In genomic region chr19:45817725-45818301, GRCh38 we compare ENCODE assay signal across 10 cellular contexts. TPM values are rescaled to one million over a fixed set of nuclear protein-coding genes. Genes with fewer than 3 reads are reported as not detected.
A peak's percentile ranks its signal among the peaks of the same experiment; 100 is the strongest.
DNase-seq lines count a peak whose midpoint lies in the region; ATAC-seq, FAIRE-seq and TF ChIP-seq lines count a peak whose summit lies in the region.
"Had no signal": no experiment of that assay in that cellular context is flagged by ENCODE, and none has a peak within 500 bp of the region (broad histone marks: within the 10 kb centered on the region; RNA-seq: fewer than 3 reads in every experiment).

No MANE protein-coding gene starts in this region.

- H3K36me3 ChIP-seq in body of pancreas (replicated peaks in 1 of 2; ENCODE audit: insufficient read depth in 1 of 2, low read depth in 2 of 2), result peaks cover 0 to 2% of the 10 kb centered on the region in 2 donors
- peaks cover 0 to 5% (median 0%) of the 10 kb centered on the region in 3 donors for H3K36me3 ChIP-seq in pancreas

- intact Hi-C loops in body of pancreas (cut with DNase I) (loop anchor here (5.0 kb wide), 1 partner anchor 189 kb away; no protein-coding TSS in a partner anchor), pancreas (cut with DNase I) (loop anchor here in 2 of 3 donors (5.0 to 10.0 kb wide), 2 partner anchors 197 to 199 kb away; no protein-coding TSS in a partner anchor)

- H3K4me1 Mint-ChIP-seq in activated CD8-positive, alpha-beta memory T cell treated with anti-CD3 and anti-CD28 coated beads, Interleukin-2, amount 10 ng/mL, durations not matched to agents 7 days and 5 days, result peaks cover 6% of the 10 kb centered on the region

- H3K27me3 Mint-ChIP-seq in activated CD8-positive, alpha-beta memory T cell treated with anti-CD3 and anti-CD28 coated beads, Interleukin-2, amount 10 ng/mL, durations not matched to agents 7 days and 5 days, result no peaks in the 10 kb centered on the region

- H3K27ac ChIP-seq in body of pancreas, result peak overlapping the region in 1 of 4 donors; percentile 32
- no peak overlapping the region for H3K27ac ChIP-seq in pancreas

- TF ChIP-seq POLR2A in body of pancreas (IDR thresholded peaks at IDR 0.05), result no peak

- WGBS in body of pancreas, 2 donors, result 75% methylated on average over 17 of the region's 19 CpGs; no CpG with 5 or more reads in 1 of the 2 donors
- 76 to 80% methylated on average over 19 of the region's 19 CpGs for WGBS in pancreas, 2 donors

- H3K27me3 ChIP-seq in body of pancreas, result no peaks in the 10 kb centered on the region
- H3K27me3 ChIP-seq in pancreas, result no peaks in the 10 kb centered on the region

- H3K9me3 ChIP-seq in body of pancreas (no peaks in the 10 kb centered on the region), pancreas (no peaks in the 10 kb centered on the region)
- H3K9me3 ChIP-seq: heart right ventricle had no signal

- H3K27ac Mint-ChIP-seq in activated CD8-positive, alpha-beta memory T cell treated with anti-CD3 and anti-CD28 coated beads, Interleukin-2, amount 10 ng/mL, durations not matched to agents 7 days and 5 days, result no peak overlapping the region

- no peak for DNase-seq in activated CD8-positive, alpha-beta memory T cell treated with anti-CD3 and anti-CD28 coated beads, Interleukin-2, amount 10 ng/mL, durations not matched to agents 7 days and 5 days
- no peak for DNase-seq in activated CD8-positive, alpha-beta memory T cell treated with anti-CD3 and anti-CD28 coated beads, Interleukin-2, amount 50 U/mL, for 4 hours
- peak in 1 of 4 donors; percentile 34 for DNase-seq in body of pancreas
- DNase-seq in pancreas, result peak in 4 of 6 donors; percentile 33 to 82 (median 44)
- no peak for DNase-seq in inferior parietal cortex (ENCODE audit: extremely low spot score)

- no peak for FAIRE-seq in pancreas (lab: Jason Lieb, UNC)
- FAIRE-seq: colon had no signal

- H3K4me1 ChIP-seq in body of pancreas (peaks cover 6% of the 10 kb centered on the region), pancreas (no peaks in the 10 kb centered on the region)

- no peaks in the 10 kb centered on the region for H3K9me3 Mint-ChIP-seq in activated CD8-positive, alpha-beta memory T cell treated with anti-CD3 and anti-CD28 coated beads, Interleukin-2, amount 10 ng/mL, durations not matched to agents 7 days and 5 days (ENCODE audit: low read depth)
- H3K9me3 Mint-ChIP-seq: activated T-cell treated with anti-CD3 and anti-CD28 coated beads, Interleukin-2, amount 50 U/mL, for 24 hours had no signal

- CTCF ChIA-PET in activated CD8-positive, alpha-beta memory T cell treated with anti-CD3 and anti-CD28 coated beads, Interleukin-2, amount 10 ng/mL, durations not matched to agents 7 days and 5 days (lab: Charles Lee), result interaction anchor here (0.9 to 3.8 kb wide), 26 partner anchors 9 to 199 kb away, joined by 3 to 68 read pairs (median 5); partner anchors contain the start of genes CCDC61, DMPK, DMWD and IRF2BP1

- H3K4me3 Mint-ChIP-seq in activated CD8-positive, alpha-beta memory T cell treated with anti-CD3 and anti-CD28 coated beads, Interleukin-2, amount 10 ng/mL, durations not matched to agents 7 days and 5 days, result no peak overlapping the region
- H3K4me3 Mint-ChIP-seq: activated T-cell treated with anti-CD3 and anti-CD28 coated beads, Interleukin-2, amount 50 U/mL, for 24 hours had no signal

- peak; percentile 12 for ATAC-seq in activated CD8-positive, alpha-beta memory T cell treated with anti-CD3 and anti-CD28 coated beads, Interleukin-2, amount 10 ng/mL, durations not matched to agents 7 days and 5 days
- ATAC-seq in body of pancreas (peak; percentile 5), pancreas (peak; percentile 15 to 29 (median 16)), GM18511 (IDR thresholded peaks at IDR 0.05; ENCODE audit: unreplicated experiment) (no peak)

- H3K36me3 Mint-ChIP-seq in activated CD8-positive, alpha-beta memory T cell treated with anti-CD3 and anti-CD28 coated beads, Interleukin-2, amount 10 ng/mL, durations not matched to agents 7 days and 5 days, result no peaks in the 10 kb centered on the region

- H3K4me3 ChIP-seq in body of pancreas (no peak overlapping the region), pancreas (no peak overlapping the region)
- H3K4me3 ChIP-seq: heart right ventricle had no signal

- TF ChIP-seq CTCF in body of pancreas (IDR thresholded peaks at IDR 0.05), result no peak
- no peak for TF ChIP-seq CTCF in pancreas (IDR thresholded peaks at IDR 0.05)

RNA-seq across cellular contexts. Expression of gene RSPH6A, which starts 2.7 kb away (rescaled TPM):
- under 1 TPM; 0.19 to 0.23 TPM for total RNA-seq in activated CD8-positive, alpha-beta memory T cell treated with anti-CD3 and anti-CD28 coated beads, Interleukin-2, amount 10 ng/mL, durations not matched to agents 7 days and 5 days
- total RNA-seq in body of pancreas, result under 1 TPM in 1 of 2 donors, not detected in 1; 0.33 TPM
- total RNA-seq in pancreas, result under 1 TPM in 1 of 6 donors, not detected in 5; 0.08 TPM
- under 1 TPM in 1 of 2 donors, not detected in 1; 0.08 TPM for polyA plus RNA-seq in pancreas
- polyA plus RNA-seq: heart right ventricle had no signal

RNA-seq across cellular contexts. Expression of gene DMWD, which starts 25.2 kb away (rescaled TPM):
- 10 to 100 TPM; 47.0 to 47.9 TPM for total RNA-seq in activated CD8-positive, alpha-beta memory T cell treated with anti-CD3 and anti-CD28 coated beads, Interleukin-2, amount 10 ng/mL, durations not matched to agents 7 days and 5 days
- 10 to 100 TPM; 19.7 to 20.4 TPM for total RNA-seq in body of pancreas
- 10 to 100 TPM; 14.3 to 23.0 (median 18.6) TPM for total RNA-seq in pancreas
- 10 to 100 TPM; 14.2 to 39.8 TPM for polyA plus RNA-seq in pancreas

RNA-seq across cellular contexts. Expression of gene DMPK, which starts 35.5 kb away (rescaled TPM):
- total RNA-seq in activated CD8-positive, alpha-beta memory T cell treated with anti-CD3 and anti-CD28 coated beads, Interleukin-2, amount 10 ng/mL, durations not matched to agents 7 days and 5 days, result 10 to 100 TPM; 26.7 to 31.0 TPM
- total RNA-seq in body of pancreas (10 to 100 TPM; 57.9 to 81.4 TPM), pancreas (10 to 100 TPM; 27.0 to 74.7 (median 37.7) TPM)
- 100 to 1,000 TPM; 147 to 293 TPM for polyA plus RNA-seq in pancreas

RNA-seq across cellular contexts. Expression of gene SYMPK, which starts 45.1 kb away (rescaled TPM):
- total RNA-seq in activated CD8-positive, alpha-beta memory T cell treated with anti-CD3 and anti-CD28 coated beads, Interleukin-2, amount 10 ng/mL, durations not matched to agents 7 days and 5 days, result 100 to 1,000 TPM; 119 to 125 TPM
- total RNA-seq in body of pancreas (10 to 100 TPM; 23.3 to 32.3 TPM), pancreas (10 to 100 TPM; 25.7 to 44.7 (median 28.5) TPM)
- polyA plus RNA-seq in pancreas, result 100 to 1,000 TPM; 133 to 142 TPM

RNA-seq across cellular contexts. Expression of gene FOXA3, which starts 46.3 kb away (rescaled TPM):
- total RNA-seq in activated CD8-positive, alpha-beta memory T cell treated with anti-CD3 and anti-CD28 coated beads, Interleukin-2, amount 10 ng/mL, durations not matched to agents 7 days and 5 days, result under 1 TPM in 1 of 2 experiments, not detected in 1; 0.14 TPM
- 10 to 100 TPM in 1 of 2 donors, 1 to 10 TPM in 1; 3.0 to 16.3 TPM for total RNA-seq in body of pancreas
- total RNA-seq in pancreas, result 10 to 100 TPM; 20.6 to 45.0 (median 28.3) TPM
- polyA plus RNA-seq in pancreas, result 10 to 100 TPM; 19.8 to 24.1 TPM
- total RNA-seq: ureter had no signal

Comparison
In these comparisons a context has a peak if more than half of its experiments do, and no peak if none do; other contexts are left out.
1. DNase-seq: peak in pancreas (4 of 6); none in activated CD8-positive, alpha-beta memory T cell treated with anti-CD3 and anti-CD28 coated beads, Interleukin-2, amount 10 ng/mL, durations not matched to agents 7 days and 5 days (single experiment), activated CD8-positive, alpha-beta memory T cell treated with anti-CD3 and anti-CD28 coated beads, Interleukin-2, amount 50 U/mL, for 4 hours (single experiment) and inferior parietal cortex (single experiment).